In the genomic region with DNA sequence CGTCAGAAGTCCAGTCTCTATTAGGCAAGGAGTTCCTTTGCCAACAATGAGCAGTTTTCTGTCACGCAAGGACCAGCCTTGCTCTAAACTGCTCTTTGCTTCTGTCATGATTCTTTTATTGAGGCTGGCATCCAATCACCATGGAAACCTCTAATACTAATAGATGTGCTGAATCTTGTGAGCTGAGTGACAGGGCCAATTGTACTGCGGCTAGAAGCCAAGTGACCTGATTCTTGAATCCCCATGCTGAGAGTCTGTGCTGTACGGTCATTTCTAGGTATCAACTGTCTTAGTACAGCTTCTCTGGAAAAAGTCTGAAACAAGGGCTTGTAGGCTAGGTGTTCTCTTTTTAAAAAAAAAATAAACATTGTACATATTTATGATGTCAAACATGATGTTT, we compare ENCODE assay signal across 29 cellular contexts.
"Had no signal": no experiment of that assay in that cellular context is flagged by ENCODE, and none has a peak within 500 bp of the region (broad histone marks: within the 10 kb centered on the region; RNA-seq: fewer than 3 reads in every experiment).

No MANE protein-coding gene starts in this region.

- DNase-seq: activated CD4-positive, alpha-beta T cell treated with anti-CD3 and anti-CD28 coated beads for 36 hours; activated CD4-positive, CD25-positive, alpha-beta regulatory T cell; activated naive CD4-positive, alpha-beta T cell treated with Interleukin-2 at 50 U/mL for 16 hours; activated T-cell treated with anti-CD3 and anti-CD28 coated beads for 4 hours; activated T-cell treated with anti-CD3 and anti-CD28 coated beads, Interleukin-2, amount 50 U/mL, for 72 hours; anterior cingulate cortex; body of pancreas; foreskin keratinocyte; heart left ventricle; hypothalamus; immature natural killer cell; kidney; left colon; mammary epithelial cell; naive B cell; posterior cingulate gyrus; right lobe of liver; stimulated activated CD4-positive, alpha-beta T cell treated with anti-CD3 and anti-CD28 coated beads, Interleukin-12 subunit alpha, Interleukin-12 subunit beta, amount 100 ng/mL, for 4 hours; stimulated activated CD4-positive, alpha-beta T cell treated with anti-CD3 and anti-CD28 coated beads, Interleukin-4, amount 100 ng/mL, for 1 hour; stimulated activated naive CD8-positive, alpha-beta T cell treated with anti-CD3 and anti-CD28 coated beads, Interleukin-15, Interleukin-2, amounts not matched to agents 100 U/mL and 50 U/mL, for 24 hours; T-cell; testis; transverse colon; uterus had no signal

- H3K9ac ChIP-seq: neural progenitor cell had no signal

- H3K9me3 ChIP-seq: body of pancreas, esophagus muscularis mucosa, heart left ventricle, right lobe of liver, testis, transverse colon, uterus had no signal

- FAIRE-seq: kidney had no signal

- H3K27me3 ChIP-seq: body of pancreas, cardiac muscle cell, esophagus muscularis mucosa, foreskin keratinocyte, heart left ventricle, neural progenitor cell, right lobe of liver, testis, transverse colon, uterus had no signal

- H3K27ac ChIP-seq: body of pancreas, cardiac muscle cell, esophagus muscularis mucosa, foreskin keratinocyte, heart left ventricle, neural progenitor cell, right lobe of liver, skin epidermis, testis, transverse colon, uterus had no signal

- H3K36me3 ChIP-seq: cardiac muscle cell, esophagus muscularis mucosa, heart left ventricle, neural progenitor cell, right lobe of liver, transverse colon, uterus had no signal

- H3K4me1 ChIP-seq: esophagus muscularis mucosa, foreskin keratinocyte, heart left ventricle, neural progenitor cell, testis, transverse colon, uterus had no signal

- H3K4me1 Mint-ChIP-seq: activated CD4-positive, alpha-beta T cell treated with anti-CD3 and anti-CD28 coated beads for 36 hours; immature natural killer cell; naive B cell; T-cell had no signal

- ATAC-seq: activated CD4-positive, alpha-beta T cell treated with anti-CD3 and anti-CD28 coated beads for 36 hours; activated T-cell treated with anti-CD3 and anti-CD28 coated beads, Interleukin-2, amount 50 U/mL, for 72 hours; body of pancreas; foreskin keratinocyte; heart left ventricle; left colon; right lobe of liver; stimulated activated naive CD8-positive, alpha-beta T cell treated with anti-CD3 and anti-CD28 coated beads, Interleukin-15, Interleukin-2, amounts not matched to agents 100 U/mL and 50 U/mL, for 24 hours; T-cell had no signal

- H3K4me3 ChIP-seq: body of pancreas, cardiac muscle cell, esophagus muscularis mucosa, heart left ventricle, neural progenitor cell, right lobe of liver, skin epidermis, testis, transverse colon, uterus had no signal

- H3K9me3 Mint-ChIP-seq: activated T-cell treated with anti-CD3 and anti-CD28 coated beads, Interleukin-2, amount 50 U/mL, for 72 hours; neural progenitor cell; T-cell had no signal

- H3K27ac Mint-ChIP-seq: activated CD4-positive, alpha-beta T cell treated with anti-CD3 and anti-CD28 coated beads for 36 hours; activated naive CD8-positive, alpha-beta T cell; activated T-cell treated with anti-CD3 and anti-CD28 coated beads, Interleukin-2, amount 50 U/mL, for 72 hours; immature natural killer cell; naive B cell; neural progenitor cell; T-cell had no signal

- H3K36me3 Mint-ChIP-seq: activated naive CD8-positive, alpha-beta T cell; immature natural killer cell; naive B cell; T-cell had no signal

- H3K4me2 ChIP-seq: neural progenitor cell had no signal

- H3K27me3 Mint-ChIP-seq: activated CD4-positive, alpha-beta T cell treated with anti-CD3 and anti-CD28 coated beads for 36 hours; activated naive CD8-positive, alpha-beta T cell; naive B cell; T-cell had no signal

- H3K4me3 Mint-ChIP-seq: activated CD4-positive, alpha-beta T cell treated with anti-CD3 and anti-CD28 coated beads for 36 hours; activated naive CD8-positive, alpha-beta T cell; activated T-cell treated with anti-CD3 and anti-CD28 coated beads, Interleukin-2, amount 50 U/mL, for 72 hours; immature natural killer cell; naive B cell; neural progenitor cell; T-cell had no signal

- H2AFZ ChIP-seq: neural progenitor cell had no signal
